9 cellular contexts compared by ENCODE assay signal in genomic region chr1:156815307-156815826, GRCh38. TPM values are rescaled to one million over a fixed set of nuclear protein-coding genes. Genes with fewer than 3 reads are reported as not detected.
DNase-seq lines count a peak whose midpoint lies in the region; ATAC-seq and TF ChIP-seq lines count a peak whose summit lies in the region.
"Had no signal": no experiment of that assay in that cellular context is flagged by ENCODE, and none has a peak within 500 bp of the region (broad histone marks: within the 10 kb centered on the region; RNA-seq: fewer than 3 reads in every experiment).

No MANE protein-coding gene starts in this region.

- H3K27me3 Mint-ChIP-seq in activated naive CD4-positive, alpha-beta T cell treated with anti-CD3 and anti-CD28 coated beads for 36 hours (ENCODE audit: low read depth), result no peaks in the 10 kb centered on the region
- peaks cover 3% of the 10 kb centered on the region for H3K27me3 Mint-ChIP-seq in memory B cell

- peaks cover 56% of the 10 kb centered on the region for H3K36me3 Mint-ChIP-seq in activated naive CD4-positive, alpha-beta T cell treated with anti-CD3 and anti-CD28 coated beads for 36 hours (ENCODE audit: low read depth)
- no peaks in the 10 kb centered on the region for H3K36me3 Mint-ChIP-seq in memory B cell

- DNase-seq in activated naive CD4-positive, alpha-beta T cell treated with anti-CD3 and anti-CD28 coated beads for 36 hours, result no peak
- DNase-seq in activated naive CD4-positive, alpha-beta T cell treated with Interleukin-2 at 50 U/mL for 16 hours, result no peak
- no peak for DNase-seq in breast epithelium (ENCODE audit: low spot score in 2 of 2)
- no peak for DNase-seq in memory B cell (ENCODE audit: low spot score in 2 of 2)
- DNase-seq in vagina (ENCODE audit: extremely low spot score in 2 of 2), result no peak
- no peak for DNase-seq in NOMO-1 treated with dmso at 0.1 percent for 144 hours (lab: John Stamatoyannopoulos, UW; ENCODE audit: unreplicated experiment)
- no peak for DNase-seq in NCI-H2029 treated with DMSO at 0.1 percent for 48 hours (lab: John Stamatoyannopoulos, UW)
- DNase-seq in cerebellum (ENCODE audit: low spot score), result no peak

- peaks cover 55% of the 10 kb centered on the region for H3K4me1 Mint-ChIP-seq in activated naive CD4-positive, alpha-beta T cell treated with anti-CD3 and anti-CD28 coated beads for 36 hours (ENCODE audit: low read depth)
- H3K4me1 Mint-ChIP-seq in memory B cell, result peaks cover 17% of the 10 kb centered on the region

- H3K4me3 ChIP-seq in breast epithelium (peak overlapping the region in 2 of 3 donors; percentile 19 to 61), vagina (peak overlapping the region; percentile 29 to 32)
- H3K4me3 ChIP-seq: SJCRH30 had no signal

- H3K4me1 ChIP-seq in breast epithelium (no peaks in the 10 kb centered on the region), vagina (peaks cover 39% of the 10 kb centered on the region)
- H3K4me1 ChIP-seq: SJCRH30 had no signal

- H3K36me3 ChIP-seq in breast epithelium, result no peaks in the 10 kb centered on the region
- no peaks in the 10 kb centered on the region for H3K36me3 ChIP-seq in vagina
- H3K36me3 ChIP-seq: SJCRH30 had no signal

- TF ChIP-seq POLR2A in breast epithelium (IDR thresholded peaks at IDR 0.05) (no peak), vagina (IDR thresholded peaks at IDR 0.05) (no peak)

- CTCF ChIA-PET in activated naive CD4-positive, alpha-beta T cell treated with anti-CD3 and anti-CD28 coated beads for 36 hours (lab: Charles Lee), result interaction anchor here (1.2 to 2.9 kb wide), 7 partner anchors 20 to 89 kb away, joined by 3 to 18 read pairs (median 4); partner anchors contain the start of genes INSRR and NTRK1

- no peaks in the 10 kb centered on the region for H3K27me3 ChIP-seq in breast epithelium
- H3K27me3 ChIP-seq in vagina, result no peaks in the 10 kb centered on the region

- peak overlapping the region; percentile 93 for H3K4me3 Mint-ChIP-seq in activated naive CD4-positive, alpha-beta T cell treated with anti-CD3 and anti-CD28 coated beads for 36 hours
- H3K4me3 Mint-ChIP-seq in memory B cell, result peak overlapping the region; percentile 39

- H3K27ac ChIP-seq in breast epithelium (peak overlapping the region; percentile 41 to 88), vagina (peak overlapping the region; percentile 80)
- H3K27ac ChIP-seq: SJCRH30 had no signal

- ATAC-seq in memory B cell (ENCODE audit: low read depth), result no peak

- intact Hi-C loops in activated naive CD4-positive, alpha-beta T cell treated with anti-CD3 and anti-CD28 coated beads for 36 hours (cut with micrococcal nuclease), result loop anchor here (1.0 to 5.0 kb wide), 2 partner anchors 45 to 322 kb away; partner anchors contain the start of genes ETV3 and NTRK1
- intact Hi-C loops in breast epithelium (cut with DNase I; ENCODE audit: low total_unique reads) (no loop called here), vagina (cut with DNase I) (no loop called here)

- H3K9me3 ChIP-seq in breast epithelium (no peaks in the 10 kb centered on the region), vagina (no peaks in the 10 kb centered on the region)
- H3K9me3 ChIP-seq: SJCRH30 had no signal

- peak overlapping the region; percentile 100 for H3K27ac Mint-ChIP-seq in activated naive CD4-positive, alpha-beta T cell treated with anti-CD3 and anti-CD28 coated beads for 36 hours
- H3K27ac Mint-ChIP-seq in memory B cell, result peak overlapping the region; percentile 87

- TF ChIP-seq CTCF in breast epithelium (IDR thresholded peaks at IDR 0.05), result no peak
- no peak for TF ChIP-seq CTCF in vagina (IDR thresholded peaks at IDR 0.05)

- no peaks in the 10 kb centered on the region for H3K9me3 Mint-ChIP-seq in activated naive CD4-positive, alpha-beta T cell treated with anti-CD3 and anti-CD28 coated beads for 36 hours
- no peaks in the 10 kb centered on the region for H3K9me3 Mint-ChIP-seq in memory B cell

RNA-seq across cellular contexts. Expression of gene SH2D2A, which starts 1.3 kb away (rescaled TPM):
- 100 to 1,000 TPM; 134 to 138 TPM for total RNA-seq in activated naive CD4-positive, alpha-beta T cell treated with anti-CD3 and anti-CD28 coated beads for 36 hours
- total RNA-seq in breast epithelium (1 to 10 TPM in 2 of 3 donors, not detected in 1; 4.6 to 5.4 TPM), vagina (4.9 TPM), cerebellum (not detected)
- total RNA-seq: SJCRH30 had no signal

RNA-seq across cellular contexts. Expression of gene INSRR, which starts 43.5 kb away (rescaled TPM):
- not detected for total RNA-seq in activated naive CD4-positive, alpha-beta T cell treated with anti-CD3 and anti-CD28 coated beads for 36 hours
- total RNA-seq in breast epithelium (under 1 TPM in 2 of 3 donors, not detected in 1; 0.15 to 0.33 TPM), vagina (not detected), cerebellum (0.36 TPM)
- total RNA-seq: SJCRH30 had no signal

RNA-seq across cellular contexts. Expression of gene NTRK1, which starts 45.3 kb away (rescaled TPM):
- total RNA-seq in activated naive CD4-positive, alpha-beta T cell treated with anti-CD3 and anti-CD28 coated beads for 36 hours, result under 1 TPM in 1 of 2 experiments, not detected in 1; 0.67 TPM
- total RNA-seq in breast epithelium, result 1 to 10 TPM in 1 of 3 donors, under 1 TPM in 2; 0.16 to 4.9 (median 0.73) TPM
- 2.9 TPM for total RNA-seq in vagina
- total RNA-seq in cerebellum, result 1.6 TPM
- total RNA-seq: SJCRH30 had no signal

RNA-seq across cellular contexts. Expression of gene PRCC, which starts 48.0 kb away (rescaled TPM):
- total RNA-seq in activated naive CD4-positive, alpha-beta T cell treated with anti-CD3 and anti-CD28 coated beads for 36 hours, result 10 to 100 TPM; 55.2 to 55.8 TPM
- total RNA-seq in breast epithelium (10 to 100 TPM; 21.6 to 35.9 (median 24.9) TPM), vagina (30.4 TPM), cerebellum (27.3 TPM)

Comparison
In these comparisons a context has a peak if more than half of its experiments do, and no peak if none do; other contexts are left out.
1. RNA of gene SH2D2A, which starts 1.3 kb away (total RNA-seq): 134 to 138 TPM in activated naive CD4-positive, alpha-beta T cell treated with anti-CD3 and anti-CD28 coated beads for 36 hours; 4.9 TPM in vagina (single experiment), 4.6 to 5.4 TPM in breast epithelium and not detected in cerebellum (single experiment); every median in the first group is over 10 times any median in the second.